In the genomic region with DNA sequence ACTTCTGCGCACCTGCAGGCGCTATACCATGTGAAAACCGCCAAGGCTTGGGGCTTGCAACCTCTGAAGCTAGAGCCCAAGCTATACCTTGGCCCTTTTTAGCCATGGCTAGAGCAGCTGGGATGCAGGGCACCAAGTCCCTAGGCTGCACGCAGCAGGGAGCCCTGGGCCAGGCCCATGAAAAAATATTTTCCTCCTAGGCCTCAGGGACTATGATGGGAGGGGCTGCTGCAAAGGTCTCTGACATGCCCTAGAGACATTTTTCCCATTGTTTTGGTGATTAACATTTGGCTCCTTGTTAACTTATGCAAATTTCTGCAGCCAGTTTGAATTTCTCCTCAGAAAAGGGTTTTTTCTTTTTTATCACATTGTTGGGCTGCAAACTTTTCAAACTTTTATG, we compare ENCODE assay signal across 28 cellular contexts. TPM values are rescaled to one million over a fixed set of nuclear protein-coding genes. Genes with fewer than 3 reads are reported as not detected.
"Had no signal": no experiment of that assay in that cellular context is flagged by ENCODE, and none has a peak within 500 bp of the region (broad histone marks: within the 10 kb centered on the region; RNA-seq: fewer than 3 reads in every experiment).

No MANE protein-coding gene starts in this region.

- H3K27me3 ChIP-seq: pancreas, tibial nerve, uterus had no signal

- H3K4me1 Mint-ChIP-seq: naive thymus-derived CD8-positive, alpha-beta T cell; nephron; neural crest cell; stimulated activated memory B cell treated with anti-CD40 and anti-IgM and Interleukin-4, amounts not matched to agents 10 μg/mL and 1 μg/mL and 100 μg/mL, for 72 hours; stimulated activated naive CD8-positive, alpha-beta T cell treated with anti-CD3 and anti-CD28 coated beads, Interleukin-15, amount 100 ng/mL, for 72 hours had no signal

- H3K36me3 Mint-ChIP-seq: naive thymus-derived CD8-positive, alpha-beta T cell; stimulated activated memory B cell treated with anti-CD40 and anti-IgM and Interleukin-4, amounts not matched to agents 10 μg/mL and 1 μg/mL and 100 μg/mL, for 72 hours; type B pancreatic cell had no signal

- H3K9me3 ChIP-seq: left ventricle myocardium inferior, pancreas, prostate gland, uterus had no signal

- H3K4me3 Mint-ChIP-seq: naive thymus-derived CD8-positive, alpha-beta T cell; nephron; neural crest cell; stimulated activated memory B cell treated with anti-CD40 and anti-IgM and Interleukin-4, amounts not matched to agents 10 μg/mL and 1 μg/mL and 100 μg/mL, for 72 hours; stimulated activated naive CD8-positive, alpha-beta T cell treated with anti-CD3 and anti-CD28 coated beads, Interleukin-15, amount 100 ng/mL, for 72 hours; type B pancreatic cell had no signal

- DNase-seq: hypothalamus; islet precursor cell; left ventricle myocardium inferior; naive thymus-derived CD8-positive, alpha-beta T cell; nucleus accumbens; pancreas; posterior cingulate gyrus; retina; right cardiac atrium; stimulated activated CD4-positive, alpha-beta T cell treated with anti-CD3 and anti-CD28 coated beads, Interleukin-1b, Interleukin-23, amount 100 ng/mL, for 48 hours; stimulated activated CD4-positive, alpha-beta T cell treated with anti-CD3 and anti-CD28 coated beads, Interleukin-2, amount 100 ng/mL, for 48 hours; stimulated activated CD4-positive, alpha-beta T cell treated with anti-CD3 and anti-CD28 coated beads, Interleukin-4, amount 100 ng/mL, for 4 hours; stimulated activated CD8-positive, alpha-beta memory T cell treated with anti-CD3 and anti-CD28 coated beads, Interleukin-4, amount 100 ng/mL, for 48 hours; stimulated activated naive CD4-positive, alpha-beta T cell treated with Interleukin-2 at 50 U/mL for 16 hours; stimulated activated naive CD8-positive, alpha-beta T cell treated with anti-CD3 and anti-CD28 coated beads, Interleukin-15, amount 100 ng/mL, for 72 hours; substantia nigra; uterus had no signal

- H3K4me1 ChIP-seq: left ventricle myocardium inferior, pancreas, prostate gland, tibial nerve, uterus had no signal

- H3K27me3 Mint-ChIP-seq: stimulated activated memory B cell treated with anti-CD40 and anti-IgM and Interleukin-4, amounts not matched to agents 10 μg/mL and 1 μg/mL and 100 μg/mL, for 72 hours had no signal

- H3K4me3 ChIP-seq: left ventricle myocardium inferior, lung, pancreas, prostate gland, smooth muscle cell, tibial nerve, uterus had no signal

- H3K27ac ChIP-seq: left ventricle myocardium inferior, pancreas, prostate gland, tibial nerve, uterus had no signal

- H3K9me3 Mint-ChIP-seq: nephron; neural crest cell; stimulated activated memory B cell treated with anti-CD40 and anti-IgM and Interleukin-4, amounts not matched to agents 10 μg/mL and 1 μg/mL and 100 μg/mL, for 72 hours; type B pancreatic cell had no signal

- H3K4me2 ChIP-seq: smooth muscle cell had no signal

- H3K36me3 ChIP-seq: left ventricle myocardium inferior, pancreas, prostate gland, tibial nerve, uterus had no signal

- ATAC-seq: naive thymus-derived CD8-positive, alpha-beta T cell; pancreas; right cardiac atrium; stimulated activated memory B cell treated with anti-CD40 and anti-IgM and Interleukin-4, amounts not matched to agents 10 μg/mL and 1 μg/mL and 100 μg/mL, for 72 hours; stimulated activated naive CD8-positive, alpha-beta T cell treated with anti-CD3 and anti-CD28 coated beads, Interleukin-15, amount 100 ng/mL, for 72 hours had no signal

- H3K27ac Mint-ChIP-seq: naive thymus-derived CD8-positive, alpha-beta T cell; nephron; stimulated activated memory B cell treated with anti-CD40 and anti-IgM and Interleukin-4, amounts not matched to agents 10 μg/mL and 1 μg/mL and 100 μg/mL, for 72 hours; stimulated activated naive CD8-positive, alpha-beta T cell treated with anti-CD3 and anti-CD28 coated beads, Interleukin-15, amount 100 ng/mL, for 72 hours; type B pancreatic cell had no signal

RNA-seq across cellular contexts. Expression of a gene that starts 56.9 kb away (rescaled TPM):
- total RNA-seq: kidney epithelial cell; naive thymus-derived CD8-positive, alpha-beta T cell; osteoblast; pancreas; right cardiac atrium; smooth muscle cell; ureter had no signal
- polyA plus RNA-seq: naive thymus-derived CD8-positive, alpha-beta T cell; pancreas; smooth muscle cell had no signal
